8 cellular contexts compared by ENCODE assay signal in genomic region chr1:149445451-149445850, GRCh38. TPM values are rescaled to one million over a fixed set of nuclear protein-coding genes. Genes with fewer than 3 reads are reported as not detected.
DNase-seq lines count a peak whose midpoint lies in the region; TF ChIP-seq lines count a peak whose summit lies in the region.
"Not testable (repeated sequence)": the region's sequence is repeated elsewhere in the genome, so short reads cannot be mapped to it uniquely, and the experiment has no call there.

No MANE protein-coding gene starts in this region.

- peak overlapping the region; percentile 33 to 66 (median 60) for H3K4me3 Mint-ChIP-seq in brain

- not testable (repeated sequence) for H3K36me3 Mint-ChIP-seq in brain

- H3K27me3 Mint-ChIP-seq in brain, result not testable (repeated sequence)

- DNase-seq in HL-60 (ENCODE audit: low read depth in 1 of 2, low spot score in 1 of 2), result peak; percentile 8 to 35
- DNase-seq in SIG-M5 treated with dmso at 0.1 percent for 504 hours (lab: John Stamatoyannopoulos, UW; ENCODE audit: unreplicated experiment), result peak; percentile 53
- peak in 40 of 42 donors; percentile 1 to 60 (median 26) for DNase-seq in head of caudate nucleus
- DNase-seq in medulla oblongata (ENCODE audit: extremely low spot score), result peak; percentile 56
- DNase-seq in prostate gland (ENCODE audit: low spot score), result peak; percentile 3
- DNase-seq in thyroid gland, result peak; percentile 12 to 40

- not testable (repeated sequence) for H3K9me3 Mint-ChIP-seq in brain

- 0 out of 2 replicates have a peak overlapping the region, but pooled peaks have one; percentile 53 for H3K27ac ChIP-seq in BLaER1
- not testable (repeated sequence) for H3K27ac ChIP-seq in HL-60 (replicated peaks); prostate gland; thyroid gland

- intact Hi-C loops in head of caudate nucleus (cut with DNase I); prostate gland (cut with DNase I); thyroid gland (cut with DNase I): not testable (repeated sequence)

- H3K9ac ChIP-seq in BLaER1, result peak overlapping the region; percentile 53; the same call in 1 of the 2 replicates

- TF ChIP-seq POLR2A in prostate gland (IDR thresholded peaks at IDR 0.05); thyroid gland (IDR thresholded peaks at IDR 0.05): not testable (repeated sequence)

- H3K4me1 ChIP-seq in BLaER1; prostate gland (replicated peaks); thyroid gland: not testable (repeated sequence)

- WGBS in prostate gland, result 0% methylated on average over 5 of the region's 6 CpGs
- 0 to 15% methylated on average over 3 to 5 of the region's 6 CpGs for WGBS in thyroid gland, 2 donors

- H3K9me3 ChIP-seq in BLaER1, prostate gland, thyroid gland: not testable (repeated sequence)

- H3K4me3 ChIP-seq in BLaER1; HL-60 (replicated peaks; ENCODE audit: insufficient read depth, low read length); prostate gland; thyroid gland (replicated peaks in 1 of 3): not testable (repeated sequence)

- H3K4me1 Mint-ChIP-seq in brain, result peaks cover 13% of the 10 kb centered on the region

- H3K27me3 ChIP-seq in BLaER1; HL-60 (ENCODE audit: insufficient read depth, poor library complexity, severe bottlenecking); prostate gland (replicated peaks; ENCODE audit: insufficient read depth); thyroid gland: not testable (repeated sequence)

- H3K4me2 ChIP-seq in BLaER1, result peak overlapping the region; percentile 59

- H3K36me3 ChIP-seq in BLaER1, prostate gland, thyroid gland: not testable (repeated sequence)

- TF ChIP-seq CTCF in HL-60 (IDR thresholded peaks at IDR 0.05; ENCODE audit: insufficient read depth, low read length); brain (conservative IDR thresholded peaks at IDR 0.05); prostate gland (IDR thresholded peaks at IDR 0.05); thyroid gland (IDR thresholded peaks at IDR 0.05): not testable (repeated sequence)

- not testable (repeated sequence) for H4K20me1 ChIP-seq in BLaER1

- peak overlapping the region in 3 of 5 experiments; percentile 11 to 83 (median 73) for H3K27ac Mint-ChIP-seq in brain

RNA-seq across cellular contexts. Expression of gene NBPF19, which starts 29.4 kb away (rescaled TPM):
- 0.71 TPM for polyA plus RNA-seq in brain (ENCODE audit: insufficient read depth, low read depth, low replicate concordance)
- total RNA-seq in prostate gland, result 10 to 100 TPM; 14.8 to 15.5 TPM
- total RNA-seq in thyroid gland, result 10 to 100 TPM; 14.8 to 24.7 (median 19.2) TPM

Comparison
In these comparisons a context has a peak if more than half of its experiments do, and no peak if none do; other contexts are left out.
1. DNase-seq: peak in every context shown above with its lines; median percentile 56 in medulla oblongata; 53 in SIG-M5 treated with dmso at 0.1 percent for 504 hours; 26 in head of caudate nucleus; 26 in thyroid gland; 22 in HL-60; 3 in prostate gland.